Comparison of ENCODE assay signal across 8 cellular contexts in the genomic region with DNA sequence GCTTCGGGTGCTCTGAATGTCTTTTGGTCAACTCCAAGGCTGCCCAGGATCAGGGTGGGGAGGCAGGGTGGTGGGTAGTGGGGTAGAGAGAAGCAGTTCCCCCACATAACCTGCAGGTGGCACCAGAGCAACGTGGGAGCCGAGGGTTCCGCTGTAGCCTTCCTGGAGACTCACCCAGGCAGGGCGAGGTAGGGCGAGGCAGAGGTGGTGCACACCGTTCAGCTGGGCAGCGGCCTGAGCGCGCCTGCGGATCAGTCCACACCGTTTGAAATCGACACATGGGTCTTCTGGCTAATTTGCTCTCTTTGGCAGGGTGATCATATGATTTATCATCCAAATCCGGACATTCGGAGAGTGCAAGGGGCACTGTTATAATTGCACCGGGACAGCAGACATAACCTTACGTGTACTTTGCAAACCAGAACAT. TPM values are rescaled to one million over a fixed set of nuclear protein-coding genes. Genes with fewer than 3 reads are reported as not detected.
A peak's percentile ranks its signal among the peaks of the same experiment; 100 is the strongest.
DNase-seq lines count a peak whose midpoint lies in the region; ATAC-seq and TF ChIP-seq lines count a peak whose summit lies in the region.

No MANE protein-coding gene starts in this region.

- CTCF ChIA-PET in CD8-positive, alpha-beta memory T cell (lab: Charles Lee) = interaction anchor here (0.8 to 9.4 kb wide), 17 partner anchors 12 to 198 kb away, joined by 3 to 153 read pairs (median 5); a partner anchor contains a TSS

- no peaks in the 10 kb centered on the region for H3K27me3 ChIP-seq in CD8-positive, alpha-beta memory T cell (ENCODE audit: insufficient read depth, low read length, poor library complexity, severe bottlenecking)
- no peaks in the 10 kb centered on the region for H3K27me3 ChIP-seq in neutrophil
- H3K27me3 ChIP-seq in subcutaneous abdominal adipose tissue (ENCODE audit: control insufficient read depth in 5 of 5, insufficient read depth in 4 of 5, low read length in 5 of 5) = no peaks in the 10 kb centered on the region

- peak overlapping the region in 1 of 8 donors; percentile 40 for H3K27ac Mint-ChIP-seq in CD8-positive, alpha-beta memory T cell
- H3K27ac Mint-ChIP-seq in activated T-helper 17 cell treated with anti-CD3 and anti-CD28 coated beads, Interleukin-2, amount 50 U/mL, for 72 hours = no peak overlapping the region

- TF ChIP-seq CTCF in foreskin fibroblast (IDR thresholded peaks at IDR 0.05; ENCODE audit: low read depth, low read length) (peak; percentile 81), neutrophil (IDR thresholded peaks at IDR 0.05) (peak; percentile 95)

- POLR2A ChIA-PET in CD8-positive, alpha-beta memory T cell (lab: Charles Lee) = no interaction called here

- H3K36me3 Mint-ChIP-seq in CD8-positive, alpha-beta memory T cell = no peaks in the 10 kb centered on the region
- no peaks in the 10 kb centered on the region for H3K36me3 Mint-ChIP-seq in activated T-helper 17 cell treated with anti-CD3 and anti-CD28 coated beads, Interleukin-2, amount 50 U/mL, for 72 hours (ENCODE audit: low read depth)

- H3K27me3 Mint-ChIP-seq in CD8-positive, alpha-beta memory T cell = peaks cover 11 to 15% of the 10 kb centered on the region in 2 donors
- H3K27me3 Mint-ChIP-seq in activated T-helper 17 cell treated with anti-CD3 and anti-CD28 coated beads, Interleukin-2, amount 50 U/mL, for 72 hours = peaks cover 30% of the 10 kb centered on the region

- ATAC-seq in GM19467 (IDR thresholded peaks at IDR 0.05; ENCODE audit: unreplicated experiment) = peak; percentile 81
- peak; percentile 100 for ATAC-seq in activated T-helper 17 cell treated with anti-CD3 and anti-CD28 coated beads, Interleukin-2, amount 50 U/mL, for 72 hours (replicated peaks)

- no peaks in the 10 kb centered on the region for H3K9me3 ChIP-seq in CD8-positive, alpha-beta memory T cell (ENCODE audit: low read length)
- H3K9me3 ChIP-seq in neutrophil (no peaks in the 10 kb centered on the region), subcutaneous abdominal adipose tissue (ENCODE audit: control insufficient read depth in 5 of 5, low read length in 5 of 5) (no peaks in the 10 kb centered on the region)

- DNase-seq in CD8-positive, alpha-beta memory T cell = peak; percentile 56 to 79 (median 63)
- peak; percentile 92 for DNase-seq in HT-29 (ENCODE audit: low spot score)
- DNase-seq in RPMI8226 = peak; percentile 73
- DNase-seq in foreskin fibroblast = peak; percentile 23 to 75

- peaks cover 0 to 2% (median 0%) of the 10 kb centered on the region in 5 donors for H3K9me3 Mint-ChIP-seq in CD8-positive, alpha-beta memory T cell
- no peaks in the 10 kb centered on the region for H3K9me3 Mint-ChIP-seq in activated T-helper 17 cell treated with anti-CD3 and anti-CD28 coated beads, Interleukin-2, amount 50 U/mL, for 72 hours

- peaks cover 3 to 10% (median 4%) of the 10 kb centered on the region in 3 donors for H3K4me1 Mint-ChIP-seq in CD8-positive, alpha-beta memory T cell
- H3K4me1 Mint-ChIP-seq in activated T-helper 17 cell treated with anti-CD3 and anti-CD28 coated beads, Interleukin-2, amount 50 U/mL, for 72 hours = peaks cover 3% of the 10 kb centered on the region

- no peak overlapping the region for H3K4me3 ChIP-seq in CD8-positive, alpha-beta memory T cell (ENCODE audit: low read length)
- H3K4me3 ChIP-seq in foreskin fibroblast (ENCODE audit: low read depth in 1 of 2, low read length in 2 of 2) = peak overlapping the region in 1 of 2 donors; percentile 25
- H3K4me3 ChIP-seq in neutrophil (ENCODE audit: low read depth in 1 of 2, low read length in 1 of 2) = no peak overlapping the region
- peak overlapping the region in 4 of 5 donors; percentile 42 to 57 (median 46) for H3K4me3 ChIP-seq in subcutaneous abdominal adipose tissue (ENCODE audit: low read depth in 1 of 5, low read length in 5 of 5)

- peak overlapping the region in 1 of 5 donors; percentile 28 for H3K9ac ChIP-seq in subcutaneous abdominal adipose tissue (ENCODE audit: low read length in 5 of 5)

- no peaks in the 10 kb centered on the region for H3K36me3 ChIP-seq in CD8-positive, alpha-beta memory T cell (ENCODE audit: insufficient read depth, low read length)
- H3K36me3 ChIP-seq in neutrophil (no peaks in the 10 kb centered on the region), subcutaneous abdominal adipose tissue (ENCODE audit: control insufficient read depth in 5 of 5, insufficient read depth in 5 of 5, low read length in 5 of 5) (no peaks in the 10 kb centered on the region)

- H3K27ac ChIP-seq in CD8-positive, alpha-beta memory T cell (ENCODE audit: low read depth, low read length) = no peak overlapping the region
- no peak overlapping the region for H3K27ac ChIP-seq in neutrophil
- no peak overlapping the region for H3K27ac ChIP-seq in subcutaneous abdominal adipose tissue (ENCODE audit: low read depth, low read length)

- peak overlapping the region in 1 of 7 donors; percentile 6 for H3K4me3 Mint-ChIP-seq in CD8-positive, alpha-beta memory T cell
- no peak overlapping the region for H3K4me3 Mint-ChIP-seq in activated T-helper 17 cell treated with anti-CD3 and anti-CD28 coated beads, Interleukin-2, amount 50 U/mL, for 72 hours

- peaks cover 4% of the 10 kb centered on the region for H3K4me1 ChIP-seq in CD8-positive, alpha-beta memory T cell (ENCODE audit: insufficient read depth, low read length)
- H3K4me1 ChIP-seq in neutrophil (ENCODE audit: control insufficient read depth in 1 of 2, insufficient read depth in 1 of 2, low read depth in 1 of 2, low read length in 1 of 2) (peaks cover 27 to 28% of the 10 kb centered on the region in 2 experiments), subcutaneous abdominal adipose tissue (ENCODE audit: control insufficient read depth in 5 of 5, insufficient read depth in 5 of 5, low read length in 5 of 5) (peaks cover 3 to 7% (median 4%) of the 10 kb centered on the region in 5 donors)

RNA-seq across cellular contexts. Expression of a gene that starts 41.4 kb away (rescaled TPM):
- total RNA-seq in CD8-positive, alpha-beta memory T cell = 10 to 100 TPM; 40.3 to 42.6 TPM
- 16.4 TPM for polyA plus RNA-seq in CD8-positive, alpha-beta memory T cell
- total RNA-seq in HT-29 (2014; rRNA removed; shearing (Covaris generic)) = 43.8 and 48.2 TPM in 2 replicates
- total RNA-seq in activated T-helper 17 cell treated with anti-CD3 and anti-CD28 coated beads, Interleukin-2, amount 50 U/mL, for 72 hours = 10 to 100 TPM; 33.7 to 58.6 TPM

RNA-seq across cellular contexts. Expression of a gene that starts 43.5 kb away (rescaled TPM):
- total RNA-seq in CD8-positive, alpha-beta memory T cell = 10 to 100 TPM; 39.2 to 42.2 TPM
- polyA plus RNA-seq in CD8-positive, alpha-beta memory T cell = 7.4 TPM
- total RNA-seq in HT-29 (2014; rRNA removed; shearing (Covaris generic)) = 6.4 and 7.9 TPM in 2 replicates
- 10 to 100 TPM; 24.4 to 40.4 TPM for total RNA-seq in activated T-helper 17 cell treated with anti-CD3 and anti-CD28 coated beads, Interleukin-2, amount 50 U/mL, for 72 hours

Comparison
In these comparisons a context has a peak if more than half of its experiments do, and no peak if none do; other contexts are left out.
1. H3K4me3 ChIP-seq: peak in subcutaneous abdominal adipose tissue (4 of 5); none in CD8-positive, alpha-beta memory T cell (single experiment) and neutrophil (0 of 2).
2. Peak in every context shown above with its lines, with median percentiles within 50 percentile points of each other: DNase-seq.